27 cellular contexts compared by ENCODE assay signal in the genomic region with DNA sequence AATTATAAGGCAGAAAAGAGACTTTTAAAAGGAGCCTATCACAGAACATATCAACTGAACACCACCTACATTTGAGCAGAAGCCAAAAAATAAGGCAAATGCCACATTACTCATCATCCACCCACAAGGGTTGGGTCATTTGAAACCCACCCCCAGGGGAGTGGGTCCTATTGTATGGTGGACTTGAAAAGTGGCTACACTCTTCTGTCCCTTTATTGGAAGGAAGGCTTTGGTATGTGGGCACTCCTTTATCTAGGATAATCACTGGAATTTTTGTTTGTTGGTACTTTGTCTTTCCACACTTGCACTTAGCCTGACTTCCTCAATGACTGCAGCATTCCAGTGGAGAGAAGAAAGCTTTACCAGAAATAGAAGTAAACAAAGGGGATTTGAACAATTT.
DNase-seq lines count a peak whose midpoint lies in the region; ATAC-seq, FAIRE-seq and TF ChIP-seq lines count a peak whose summit lies in the region.
"Had no signal": no experiment of that assay in that cellular context is flagged by ENCODE, and none has a peak within 500 bp of the region (broad histone marks: within the 10 kb centered on the region; RNA-seq: fewer than 3 reads in every experiment).

No MANE protein-coding gene starts in this region.

- POLR2A ChIA-PET in CD8-positive, alpha-beta memory T cell (lab: Charles Lee): no interaction called here

- CTCF ChIA-PET in CD8-positive, alpha-beta memory T cell (lab: Charles Lee): no interaction called here

- TF ChIP-seq CTCF in astrocyte (IDR thresholded peaks at IDR 0.05; ENCODE audit: insufficient read depth, low read depth, low read length): no peak

- H3K4me1 Mint-ChIP-seq in astrocyte (ENCODE audit: low read depth, unreplicated experiment): peaks cover 27% of the 10 kb centered on the region
- H3K4me1 Mint-ChIP-seq in T-helper 17 cell: no peaks in the 10 kb centered on the region
- no peaks in the 10 kb centered on the region for H3K4me1 Mint-ChIP-seq in CD8-positive, alpha-beta memory T cell
- H3K4me1 Mint-ChIP-seq: IgD-negative memory B cell had no signal

- H3K27me3 ChIP-seq in astrocyte (ENCODE audit: insufficient read depth, low read length) (no peaks in the 10 kb centered on the region), small intestine (ENCODE audit: control insufficient read depth in 2 of 2, insufficient read depth in 2 of 2, low read length in 2 of 2) (no peaks in the 10 kb centered on the region)
- H3K27me3 ChIP-seq in CD8-positive, alpha-beta memory T cell (ENCODE audit: insufficient read depth, low read length, poor library complexity, severe bottlenecking): no peaks in the 10 kb centered on the region
- H3K27me3 ChIP-seq: BLaER1 treated with 17β-estradiol and CSF1 and Interleukin-3, amounts not matched to agents 10 nM and 100 nM; esophagus muscularis mucosa had no signal

- no peaks in the 10 kb centered on the region for H3K79me2 ChIP-seq in astrocyte (ENCODE audit: insufficient read depth, low read length)
- H3K79me2 ChIP-seq: parathyroid adenoma had no signal

- peak overlapping the region; percentile 8 for H3K4me3 ChIP-seq in astrocyte (ENCODE audit: insufficient read depth, low read depth, low read length)
- no peak overlapping the region for H3K4me3 ChIP-seq in small intestine (ENCODE audit: low read depth in 1 of 2, low read length in 2 of 2)
- H3K4me3 ChIP-seq in CD8-positive, alpha-beta memory T cell (ENCODE audit: low read length): no peak overlapping the region
- H3K4me3 ChIP-seq: BLaER1 treated with 17β-estradiol and CSF1 and Interleukin-3, amounts not matched to agents 10 nM and 100 nM; esophagus muscularis mucosa; skin epidermis had no signal

- peak overlapping the region; percentile 72 for H3K4me2 ChIP-seq in astrocyte (ENCODE audit: low read length)
- H3K4me2 ChIP-seq: BLaER1 treated with 17β-estradiol and CSF1 and Interleukin-3, amounts not matched to agents 10 nM and 100 nM had no signal

- H3K36me3 Mint-ChIP-seq in astrocyte (ENCODE audit: low read depth, unreplicated experiment): no peaks in the 10 kb centered on the region
- no peaks in the 10 kb centered on the region for H3K36me3 Mint-ChIP-seq in T-helper 17 cell (ENCODE audit: low read depth)
- H3K36me3 Mint-ChIP-seq in CD8-positive, alpha-beta memory T cell: no peaks in the 10 kb centered on the region
- H3K36me3 Mint-ChIP-seq: IgD-negative memory B cell had no signal

- no peaks in the 10 kb centered on the region for H4K20me1 ChIP-seq in astrocyte (ENCODE audit: insufficient read depth, low read length)
- H4K20me1 ChIP-seq: BLaER1 treated with 17β-estradiol and CSF1 and Interleukin-3, amounts not matched to agents 10 nM and 100 nM had no signal

- DNase-seq in HCEC 1CT (peak; percentile 30), astrocyte (ENCODE audit: low read depth) (peak; percentile 74), islet precursor cell (peak; percentile 76), urothelium cell line (ENCODE audit: low spot score) (peak; percentile 38), small intestine (no peak), T-helper 17 cell (no peak)
- DNase-seq in CD8-positive, alpha-beta memory T cell: no peak
- DNase-seq: activated CD4-positive, alpha-beta T cell treated with anti-CD3 and anti-CD28 coated beads, Interleukin-2, amount 50 U/mL, for 1 hour; activated CD8-positive, alpha-beta memory T cell treated with anti-CD3 and anti-CD28 coated beads, Interleukin-2, amount 50 U/mL, for 4 hours; activated effector memory CD4-positive, alpha-beta T cell treated with Interleukin-2 at 50 U/mL for 16 hours; caudate nucleus; DMS 273 treated with DMSO at 0.1 percent for 48 hours; effector CD8-positive, alpha-beta T cell; glutamatergic neuron; left ventricle myocardium superior; NCI-H187; NCI-H345; stimulated activated CD4-positive, alpha-beta T cell treated with anti-CD3 and anti-CD28 coated beads, Interleukin-4, amount 100 ng/mL, for 24 hours; SW 1271 had no signal

- H3K9me3 ChIP-seq in astrocyte (ENCODE audit: insufficient read depth, low read depth, low read length): no peaks in the 10 kb centered on the region
- H3K9me3 ChIP-seq in small intestine (ENCODE audit: control insufficient read depth, low read depth): no peaks in the 10 kb centered on the region
- no peaks in the 10 kb centered on the region for H3K9me3 ChIP-seq in T-helper 17 cell (ENCODE audit: control insufficient read depth, low read length, poor library complexity, severe bottlenecking)
- H3K9me3 ChIP-seq in CD8-positive, alpha-beta memory T cell (ENCODE audit: low read length): no peaks in the 10 kb centered on the region
- H3K9me3 ChIP-seq: BLaER1 treated with 17β-estradiol and CSF1 and Interleukin-3, amounts not matched to agents 10 nM and 100 nM; esophagus muscularis mucosa had no signal

- FAIRE-seq in astrocyte (lab: Jason Lieb, UNC) (no peak), urothelium cell line (lab: Jason Lieb, UNC) (no peak), small intestine (lab: Jason Lieb, UNC) (no peak)
- FAIRE-seq: RCC 7860, TTC549 had no signal

- H3K9me3 Mint-ChIP-seq in astrocyte (ENCODE audit: unreplicated experiment): peaks cover 6% of the 10 kb centered on the region
- H3K9me3 Mint-ChIP-seq in CD8-positive, alpha-beta memory T cell: peaks cover 0 to 8% (median 2%) of the 10 kb centered on the region in 5 donors
- H3K9me3 Mint-ChIP-seq: IgD-negative memory B cell had no signal

- H3K27ac ChIP-seq in astrocyte (ENCODE audit: low read depth, low read length): peak overlapping the region; percentile 69
- H3K27ac ChIP-seq in small intestine (ENCODE audit: low read depth in 1 of 2, low read length in 1 of 2): no peak overlapping the region
- no peak overlapping the region for H3K27ac ChIP-seq in CD8-positive, alpha-beta memory T cell (ENCODE audit: low read depth, low read length)
- H3K27ac ChIP-seq: BLaER1 treated with 17β-estradiol and CSF1 and Interleukin-3, amounts not matched to agents 10 nM and 100 nM; esophagus muscularis mucosa; parathyroid adenoma; skin epidermis had no signal

- H3K4me3 Mint-ChIP-seq in astrocyte (ENCODE audit: unreplicated experiment) (peak overlapping the region; percentile 8), T-helper 17 cell (no peak overlapping the region)
- H3K4me3 Mint-ChIP-seq in CD8-positive, alpha-beta memory T cell: no peak overlapping the region
- H3K4me3 Mint-ChIP-seq: IgD-negative memory B cell had no signal

- H3K9ac ChIP-seq in astrocyte (ENCODE audit: low read length): peak overlapping the region; percentile 61
- H3K9ac ChIP-seq: BLaER1 treated with 17β-estradiol and CSF1 and Interleukin-3, amounts not matched to agents 10 nM and 100 nM; parathyroid adenoma had no signal

- no peak overlapping the region for H2AFZ ChIP-seq in astrocyte (ENCODE audit: low read depth, low read length)
- H2AFZ ChIP-seq: parathyroid adenoma had no signal

- peak overlapping the region; percentile 100 for H3K27ac Mint-ChIP-seq in astrocyte (ENCODE audit: unreplicated experiment)
- H3K27ac Mint-ChIP-seq in T-helper 17 cell: no peak overlapping the region
- no peak overlapping the region for H3K27ac Mint-ChIP-seq in CD8-positive, alpha-beta memory T cell
- H3K27ac Mint-ChIP-seq: IgD-negative memory B cell had no signal

- H3K36me3 ChIP-seq in astrocyte (ENCODE audit: insufficient read depth, low read length): no peaks in the 10 kb centered on the region
- H3K36me3 ChIP-seq in small intestine (ENCODE audit: control insufficient read depth in 2 of 2, insufficient read depth in 2 of 2, low read length in 2 of 2): no peaks in the 10 kb centered on the region
- H3K36me3 ChIP-seq in CD8-positive, alpha-beta memory T cell (ENCODE audit: insufficient read depth, low read length): no peaks in the 10 kb centered on the region
- H3K36me3 ChIP-seq: BLaER1 treated with 17β-estradiol and CSF1 and Interleukin-3, amounts not matched to agents 10 nM and 100 nM; esophagus muscularis mucosa had no signal

- H3K4me1 ChIP-seq in astrocyte (ENCODE audit: insufficient read depth, low read length) (peaks cover 17% of the 10 kb centered on the region), small intestine (ENCODE audit: control insufficient read depth in 2 of 2, insufficient read depth in 1 of 2, low read depth in 1 of 2, low read length in 1 of 2) (no peaks in the 10 kb centered on the region)
- H3K4me1 ChIP-seq in CD8-positive, alpha-beta memory T cell (ENCODE audit: insufficient read depth, low read length): no peaks in the 10 kb centered on the region
- H3K4me1 ChIP-seq: BLaER1 treated with 17β-estradiol and CSF1 and Interleukin-3, amounts not matched to agents 10 nM and 100 nM; esophagus muscularis mucosa; parathyroid adenoma had no signal

- no peaks in the 10 kb centered on the region for H3K27me3 Mint-ChIP-seq in astrocyte (ENCODE audit: low read depth, unreplicated experiment)
- H3K27me3 Mint-ChIP-seq in T-helper 17 cell: no peaks in the 10 kb centered on the region
- no peaks in the 10 kb centered on the region for H3K27me3 Mint-ChIP-seq in CD8-positive, alpha-beta memory T cell
- H3K27me3 Mint-ChIP-seq: IgD-negative memory B cell had no signal

- ATAC-seq in T-helper 17 cell (no peak), GM18519 (IDR thresholded peaks at IDR 0.05; ENCODE audit: low FRiP score, unreplicated experiment) (no peak)
- ATAC-seq: left ventricle myocardium superior had no signal

Comparison
In these comparisons a context has a peak if more than half of its experiments do, and no peak if none do; other contexts are left out.
1. DNase-seq: peak in HCEC 1CT (single experiment), astrocyte (single experiment), islet precursor cell (single experiment) and urothelium cell line (single experiment); none in small intestine (single experiment), T-helper 17 cell (0 of 3) and CD8-positive, alpha-beta memory T cell (0 of 5).